ENCODE assay signal across 34 cellular contexts in the genomic region with DNA sequence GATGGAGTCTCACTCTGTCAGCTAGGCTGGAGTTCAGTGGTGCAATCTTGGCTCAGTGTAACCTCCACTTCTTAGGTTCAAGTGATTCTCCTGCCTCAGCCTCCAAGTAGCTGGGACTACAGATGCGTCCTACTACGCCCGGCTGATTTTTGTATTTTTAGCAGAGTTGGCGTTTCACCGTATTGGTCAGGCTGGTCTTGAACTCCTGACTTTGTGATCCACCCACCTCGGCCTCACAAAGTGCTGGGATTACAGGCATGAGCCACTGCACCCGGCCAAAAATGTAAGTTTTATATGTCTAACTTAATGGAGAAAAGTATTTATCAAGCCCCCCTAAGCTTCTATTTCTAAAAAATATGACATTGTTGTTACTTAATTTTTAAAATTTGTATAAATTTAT.
"Had no signal": no experiment of that assay in that cellular context is flagged by ENCODE, and none has a peak within 500 bp of the region (broad histone marks: within the 10 kb centered on the region; RNA-seq: fewer than 3 reads in every experiment).

No MANE protein-coding gene starts in this region.

- H3K36me3 ChIP-seq: MG63 had no signal

- DNase-seq: Karpas-422, Kasumi-1, MG63, MM.1S, MV-4-11, NCI-H1048, NCI-H1092, NCI-H1092 treated with DMSO at 0.1 percent for 48 hours, NCI-H1105, NCI-H1105 treated with DMSO at 0.1 percent for 48 hours, NCI-H1417, NCI-H1417 treated with DMSO at 0.1 percent for 48 hours, NCI-H1436, NCI-H1436 treated with DMSO at 0.1 percent for 48 hours, NCI-H146, NCI-H1694, NCI-H1694 treated with DMSO at 0.1 percent for 48 hours, NCI-H187, NCI-H187 treated with DMSO at 0.1 percent for 48 hours, NCI-H1930, NCI-H2029, NCI-H2029 treated with DMSO at 0.1 percent for 48 hours, NCI-H2081, NCI-H2081 treated with DMSO at 0.1 percent for 48 hours, NCI-H2107, NCI-H2171, NCI-H2171 treated with DMSO at 0.1 percent for 48 hours, NCI-H2227 treated with DMSO at 0.1 percent for 48 hours, NCI-H226, NCI-H345, NCI-H446, NCI-H446 treated with DMSO at 0.1 percent for 48 hours, NCI-H510A had no signal

- H3K27ac ChIP-seq: KMS-11 had no signal

- H3K4me3 ChIP-seq: MG63 had no signal
